ENCODE assay signal across 12 cellular contexts in genomic region chr9:134054891-134055811, GRCh38. TPM values are rescaled to one million over a fixed set of nuclear protein-coding genes. Genes with fewer than 3 reads are reported as not detected.
DNase-seq lines count a peak whose midpoint lies in the region; ATAC-seq, FAIRE-seq and TF ChIP-seq lines count a peak whose summit lies in the region.
"Had no signal": no experiment of that assay in that cellular context is flagged by ENCODE, and none has a peak within 500 bp of the region (broad histone marks: within the 10 kb centered on the region; RNA-seq: fewer than 3 reads in every experiment).

No MANE protein-coding gene starts in this region.

- POLR2A ChIA-PET in activated naive CD8-positive, alpha-beta T cell treated with anti-CD3 and anti-CD28 coated beads, Interleukin-2, amount 10 ng/mL, durations not matched to agents 7 days and 5 days (lab: Charles Lee): no interaction called here

- no peak for FAIRE-seq in D721Med (lab: Jason Lieb, UNC)
- FAIRE-seq: endometrium had no signal

- ATAC-seq in activated naive CD8-positive, alpha-beta T cell treated with anti-CD3 and anti-CD28 coated beads, Interleukin-2, amount 10 ng/mL, durations not matched to agents 7 days and 5 days (ENCODE audit: low read depth): no peak
- ATAC-seq in omental fat pad (ENCODE audit: low FRiP score) (peak; percentile 7), GM18873 (IDR thresholded peaks at IDR 0.05; ENCODE audit: low FRiP score, unreplicated experiment) (no peak)
- ATAC-seq: activated naive CD4-positive, alpha-beta T cell treated with anti-CD3 and anti-CD28 coated beads, Interleukin-2, amount 50 U/mL, for 72 hours had no signal

- no peaks in the 10 kb centered on the region for H3K9me3 Mint-ChIP-seq in activated naive CD8-positive, alpha-beta T cell treated with anti-CD3 and anti-CD28 coated beads, Interleukin-2, amount 10 ng/mL, durations not matched to agents 7 days and 5 days
- no peaks in the 10 kb centered on the region for H3K9me3 Mint-ChIP-seq in activated naive CD8-positive, alpha-beta T cell treated with anti-CD3 and anti-CD28 coated beads for 36 hours
- H3K9me3 Mint-ChIP-seq in glutamatergic neuron (ENCODE audit: unreplicated experiment): peaks cover 8% of the 10 kb centered on the region
- H3K9me3 Mint-ChIP-seq: activated naive CD4-positive, alpha-beta T cell treated with anti-CD3 and anti-CD28 coated beads, Interleukin-2, amount 50 U/mL, for 72 hours had no signal

- peaks cover 5% of the 10 kb centered on the region for H3K4me1 Mint-ChIP-seq in activated naive CD8-positive, alpha-beta T cell treated with anti-CD3 and anti-CD28 coated beads, Interleukin-2, amount 10 ng/mL, durations not matched to agents 7 days and 5 days
- peaks cover 6% of the 10 kb centered on the region for H3K4me1 Mint-ChIP-seq in activated naive CD8-positive, alpha-beta T cell treated with anti-CD3 and anti-CD28 coated beads for 36 hours
- peaks cover 32% of the 10 kb centered on the region for H3K4me1 Mint-ChIP-seq in glutamatergic neuron (ENCODE audit: low read depth, unreplicated experiment)

- H3K27ac Mint-ChIP-seq in activated naive CD8-positive, alpha-beta T cell treated with anti-CD3 and anti-CD28 coated beads, Interleukin-2, amount 10 ng/mL, durations not matched to agents 7 days and 5 days: no peak overlapping the region
- no peak overlapping the region for H3K27ac Mint-ChIP-seq in activated naive CD8-positive, alpha-beta T cell treated with anti-CD3 and anti-CD28 coated beads for 36 hours
- peak overlapping the region; percentile 28 for H3K27ac Mint-ChIP-seq in glutamatergic neuron (ENCODE audit: unreplicated experiment)

- H3K4me3 Mint-ChIP-seq in activated naive CD8-positive, alpha-beta T cell treated with anti-CD3 and anti-CD28 coated beads, Interleukin-2, amount 10 ng/mL, durations not matched to agents 7 days and 5 days: no peak overlapping the region
- H3K4me3 Mint-ChIP-seq in activated naive CD8-positive, alpha-beta T cell treated with anti-CD3 and anti-CD28 coated beads for 36 hours: no peak overlapping the region
- peak overlapping the region; percentile 42 for H3K4me3 Mint-ChIP-seq in glutamatergic neuron (ENCODE audit: unreplicated experiment)

- H3K36me3 Mint-ChIP-seq in activated naive CD8-positive, alpha-beta T cell treated with anti-CD3 and anti-CD28 coated beads, Interleukin-2, amount 10 ng/mL, durations not matched to agents 7 days and 5 days: no peaks in the 10 kb centered on the region
- no peaks in the 10 kb centered on the region for H3K36me3 Mint-ChIP-seq in activated naive CD8-positive, alpha-beta T cell treated with anti-CD3 and anti-CD28 coated beads for 36 hours
- H3K36me3 Mint-ChIP-seq in glutamatergic neuron (ENCODE audit: unreplicated experiment): no peaks in the 10 kb centered on the region
- H3K36me3 Mint-ChIP-seq: activated naive CD4-positive, alpha-beta T cell treated with anti-CD3 and anti-CD28 coated beads, Interleukin-2, amount 50 U/mL, for 72 hours had no signal

- DNase-seq in activated naive CD8-positive, alpha-beta T cell treated with anti-CD3 and anti-CD28 coated beads, Interleukin-2, amount 10 ng/mL, durations not matched to agents 7 days and 5 days: peak; percentile 23
- DNase-seq in activated naive CD8-positive, alpha-beta T cell treated with anti-CD3 and anti-CD28 coated beads for 36 hours: no peak
- DNase-seq in glutamatergic neuron (peak; percentile 23), omental fat pad (ENCODE audit: low spot score) (no peak), NCI-H1930 (lab: John Stamatoyannopoulos, UW) (no peak), D721Med (ENCODE audit: insufficient read length, low spot score) (no peak)
- DNase-seq in activated CD4-positive, alpha-beta T cell treated with anti-CD3 and anti-CD28 coated beads, Interleukin-2, amount 50 U/mL, for 48 hours: no peak
- DNase-seq: Karpas-422, SIG-M5 had no signal

- H3K27me3 Mint-ChIP-seq in activated naive CD8-positive, alpha-beta T cell treated with anti-CD3 and anti-CD28 coated beads, Interleukin-2, amount 10 ng/mL, durations not matched to agents 7 days and 5 days: no peaks in the 10 kb centered on the region
- no peaks in the 10 kb centered on the region for H3K27me3 Mint-ChIP-seq in activated naive CD8-positive, alpha-beta T cell treated with anti-CD3 and anti-CD28 coated beads for 36 hours
- peaks cover 5% of the 10 kb centered on the region for H3K27me3 Mint-ChIP-seq in glutamatergic neuron (ENCODE audit: unreplicated experiment)

- TF ChIP-seq CTCF in glutamatergic neuron (IDR thresholded peaks at IDR 0.05; ENCODE audit: partially characterized antibody, unreplicated experiment): no peak
- no peak for TF ChIP-seq CTCF in omental fat pad (IDR thresholded peaks at IDR 0.05)
- TF ChIP-seq CTCF in D721Med (IDR thresholded peaks at IDR 0.05; ENCODE audit: insufficient read depth, missing control alignments): no peak

RNA-seq across cellular contexts. Expression of gene BRD3, which starts 12.7 kb away (rescaled TPM):
- total RNA-seq in activated naive CD8-positive, alpha-beta T cell treated with anti-CD3 and anti-CD28 coated beads, Interleukin-2, amount 10 ng/mL, durations not matched to agents 7 days and 5 days: 10 to 100 TPM; 50.7 to 54.1 TPM
- 10 to 100 TPM; 32.3 to 34.0 TPM for total RNA-seq in activated naive CD8-positive, alpha-beta T cell treated with anti-CD3 and anti-CD28 coated beads for 36 hours
- total RNA-seq in glutamatergic neuron (ENCODE audit: unreplicated experiment): 128 TPM
- total RNA-seq in omental fat pad: 10 to 100 TPM; 13.7 to 39.9 (median 18.7) TPM

RNA-seq across cellular contexts. Expression of gene BRD3OS, which starts 29.9 kb away (rescaled TPM):
- 10 to 100 TPM; 14.2 to 17.0 TPM for total RNA-seq in activated naive CD8-positive, alpha-beta T cell treated with anti-CD3 and anti-CD28 coated beads, Interleukin-2, amount 10 ng/mL, durations not matched to agents 7 days and 5 days
- total RNA-seq in activated naive CD8-positive, alpha-beta T cell treated with anti-CD3 and anti-CD28 coated beads for 36 hours: 10 to 100 TPM; 12.6 to 12.7 TPM
- total RNA-seq in glutamatergic neuron (ENCODE audit: unreplicated experiment): 31.6 TPM
- 10 to 100 TPM in 2 of 4 donors, 1 to 10 TPM in 2; 8.8 to 18.3 (median 12.9) TPM for total RNA-seq in omental fat pad

Comparison
In these comparisons a context has a peak if more than half of its experiments do, and no peak if none do; other contexts are left out.
1. DNase-seq: peak in activated naive CD8-positive, alpha-beta T cell treated with anti-CD3 and anti-CD28 coated beads, Interleukin-2, amount 10 ng/mL, durations not matched to agents 7 days and 5 days (single experiment) and glutamatergic neuron (single experiment); none in activated naive CD8-positive, alpha-beta T cell treated with anti-CD3 and anti-CD28 coated beads for 36 hours (single experiment), omental fat pad (single experiment), NCI-H1930 (0 of 2), D721Med (single experiment) and activated CD4-positive, alpha-beta T cell treated with anti-CD3 and anti-CD28 coated beads, Interleukin-2, amount 50 U/mL, for 48 hours (0 of 2).